ENCODE assay signal across 1 cellular context in the genomic region with DNA sequence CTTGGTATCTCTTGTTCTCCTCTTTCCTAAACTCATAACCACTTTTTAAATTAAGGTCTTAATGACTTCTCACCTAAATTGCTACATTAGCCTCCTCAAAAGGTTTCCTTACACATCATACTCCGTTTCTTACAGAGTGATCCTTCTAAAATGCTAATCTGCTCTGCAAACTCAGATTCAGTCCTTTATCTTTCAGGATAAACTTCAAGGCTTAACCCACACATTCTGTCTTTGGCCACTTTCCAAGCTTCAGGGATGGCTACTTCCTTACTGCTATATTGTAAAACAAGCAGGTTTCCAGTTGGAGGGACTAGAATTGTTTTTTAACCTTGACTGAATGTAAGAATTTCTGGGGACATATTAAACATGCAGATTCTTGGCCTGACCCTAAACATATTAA.
A peak's percentile ranks its signal among the peaks of the same experiment; 100 is the strongest.
TF ChIP-seq lines count a peak whose summit lies in the region.

No MANE protein-coding gene starts in this region.

TF ChIP-seq in K562, 482 proteins besides CTCF, POLR2A, EP300 and RAD21 (continued from another document and continues in another):
- TF ChIP-seq, protein P1, sequence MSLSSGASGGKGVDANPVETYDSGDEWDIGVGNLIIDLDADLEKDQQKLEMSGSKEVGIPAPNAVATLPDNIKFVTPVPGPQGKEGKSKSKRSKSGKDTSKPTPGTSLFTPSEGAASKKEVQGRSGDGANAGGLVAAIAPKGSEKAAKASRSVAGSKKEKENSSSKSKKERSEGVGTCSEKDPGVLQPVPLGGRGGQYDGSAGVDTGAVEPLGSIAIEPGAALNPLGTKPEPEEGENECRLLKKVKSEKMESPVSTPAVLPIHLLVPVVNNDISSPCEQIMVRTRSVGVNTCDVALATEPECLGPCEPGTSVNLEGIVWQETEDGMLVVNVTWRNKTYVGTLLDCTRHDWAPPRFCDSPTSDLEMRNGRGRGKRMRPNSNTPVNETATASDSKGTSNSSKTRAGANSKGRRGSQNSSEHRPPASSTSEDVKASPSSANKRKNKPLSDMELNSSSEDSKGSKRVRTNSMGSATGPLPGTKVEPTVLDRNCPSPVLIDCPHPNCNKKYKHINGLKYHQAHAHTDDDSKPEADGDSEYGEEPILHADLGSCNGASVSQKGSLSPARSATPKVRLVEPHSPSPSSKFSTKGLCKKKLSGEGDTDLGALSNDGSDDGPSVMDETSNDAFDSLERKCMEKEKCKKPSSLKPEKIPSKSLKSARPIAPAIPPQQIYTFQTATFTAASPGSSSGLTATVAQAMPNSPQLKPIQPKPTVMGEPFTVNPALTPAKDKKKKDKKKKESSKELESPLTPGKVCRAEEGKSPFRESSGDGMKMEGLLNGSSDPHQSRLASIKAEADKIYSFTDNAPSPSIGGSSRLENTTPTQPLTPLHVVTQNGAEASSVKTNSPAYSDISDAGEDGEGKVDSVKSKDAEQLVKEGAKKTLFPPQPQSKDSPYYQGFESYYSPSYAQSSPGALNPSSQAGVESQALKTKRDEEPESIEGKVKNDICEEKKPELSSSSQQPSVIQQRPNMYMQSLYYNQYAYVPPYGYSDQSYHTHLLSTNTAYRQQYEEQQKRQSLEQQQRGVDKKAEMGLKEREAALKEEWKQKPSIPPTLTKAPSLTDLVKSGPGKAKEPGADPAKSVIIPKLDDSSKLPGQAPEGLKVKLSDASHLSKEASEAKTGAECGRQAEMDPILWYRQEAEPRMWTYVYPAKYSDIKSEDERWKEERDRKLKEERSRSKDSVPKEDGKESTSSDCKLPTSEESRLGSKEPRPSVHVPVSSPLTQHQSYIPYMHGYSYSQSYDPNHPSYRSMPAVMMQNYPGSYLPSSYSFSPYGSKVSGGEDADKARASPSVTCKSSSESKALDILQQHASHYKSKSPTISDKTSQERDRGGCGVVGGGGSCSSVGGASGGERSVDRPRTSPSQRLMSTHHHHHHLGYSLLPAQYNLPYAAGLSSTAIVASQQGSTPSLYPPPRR (CRISPR knock-in tag; IDR thresholded peaks at IDR 0.05; ENCODE audit: borderline replicate concordance): no peak
- TF ChIP-seq SRSF3 (IDR thresholded peaks at IDR 0.05; ENCODE audit: insufficient read depth, low read length) (no peak), SOX6 (IDR thresholded peaks at IDR 0.05) (no peak), PPARD (CRISPR knock-in tag; IDR thresholded peaks at IDR 0.05) (no peak), RBM14 (IDR thresholded peaks at IDR 0.05; ENCODE audit: borderline replicate concordance, insufficient read depth, low read depth, low read length) (no peak), KDM5B (IDR thresholded peaks at IDR 0.05; ENCODE audit: insufficient replicate concordance, low read depth, low read length) (no peak), DPF2 (IDR thresholded peaks at IDR 0.05) (peak; percentile 48; the same call in 1 of the 2 replicates), CREB1 (IDR thresholded peaks at IDR 0.05) (no peak), CREB1 (CRISPR knock-in tag; IDR thresholded peaks at IDR 0.05) (no peak), U2AF1 (optimal IDR thresholded peaks at IDR 0.05; ENCODE audit: low read depth, low read length) (no peak), SRF (CRISPR knock-in tag; IDR thresholded peaks at IDR 0.05) (no peak), FOS (IDR thresholded peaks at IDR 0.05; ENCODE audit: extremely low read depth, insufficient read length) (no peak), ETV6 (IDR thresholded peaks at IDR 0.05; ENCODE audit: borderline replicate concordance in 1 of 2, low read depth in 2 of 2, low read length in 1 of 2) (no peak), ETV6 (CRISPR knock-in tag; IDR thresholded peaks at IDR 0.05; ENCODE audit: borderline replicate concordance) (no peak), NR4A1 (CRISPR knock-in tag; IDR thresholded peaks at IDR 0.05) (no peak), NR4A1 (tag; IDR thresholded peaks at IDR 0.05) (no peak), ZFPM2 (CRISPR knock-in tag; IDR thresholded peaks at IDR 0.05) (no peak), ZFP30 (CRISPR knock-in tag; IDR thresholded peaks at IDR 0.05; ENCODE audit: borderline replicate concordance) (no peak), ZNF165 (CRISPR knock-in tag; IDR thresholded peaks at IDR 0.05; ENCODE audit: borderline replicate concordance) (no peak), ETV5 (CRISPR knock-in tag; IDR thresholded peaks at IDR 0.05; ENCODE audit: low read depth) (no peak), RHOXF2B (CRISPR knock-in tag; conservative IDR thresholded peaks at IDR 0.05) (no peak), BHLHE40 (IDR thresholded peaks at IDR 0.05; ENCODE audit: low read length) (no peak)
- TF ChIP-seq, protein P2, sequence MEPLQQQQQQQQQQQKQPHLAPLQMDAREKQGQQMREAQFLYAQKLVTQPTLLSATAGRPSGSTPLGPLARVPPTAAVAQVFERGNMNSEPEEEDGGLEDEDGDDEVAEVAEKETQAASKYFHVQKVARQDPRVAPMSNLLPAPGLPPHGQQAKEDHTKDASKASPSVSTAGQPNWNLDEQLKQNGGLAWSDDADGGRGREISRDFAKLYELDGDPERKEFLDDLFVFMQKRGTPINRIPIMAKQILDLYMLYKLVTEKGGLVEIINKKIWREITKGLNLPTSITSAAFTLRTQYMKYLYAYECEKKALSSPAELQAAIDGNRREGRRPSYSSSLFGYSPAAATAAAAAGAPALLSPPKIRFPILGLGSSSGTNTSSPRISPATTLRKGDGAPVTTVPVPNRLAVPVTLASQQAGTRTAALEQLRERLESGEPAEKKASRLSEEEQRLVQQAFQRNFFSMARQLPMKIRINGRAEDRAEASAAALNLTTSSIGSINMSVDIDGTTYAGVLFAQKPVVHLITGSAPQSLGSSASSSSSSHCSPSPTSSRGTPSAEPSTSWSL (CRISPR knock-in tag; IDR thresholded peaks at IDR 0.05; ENCODE audit: borderline replicate concordance): no peak
- TF ChIP-seq, protein P3, sequence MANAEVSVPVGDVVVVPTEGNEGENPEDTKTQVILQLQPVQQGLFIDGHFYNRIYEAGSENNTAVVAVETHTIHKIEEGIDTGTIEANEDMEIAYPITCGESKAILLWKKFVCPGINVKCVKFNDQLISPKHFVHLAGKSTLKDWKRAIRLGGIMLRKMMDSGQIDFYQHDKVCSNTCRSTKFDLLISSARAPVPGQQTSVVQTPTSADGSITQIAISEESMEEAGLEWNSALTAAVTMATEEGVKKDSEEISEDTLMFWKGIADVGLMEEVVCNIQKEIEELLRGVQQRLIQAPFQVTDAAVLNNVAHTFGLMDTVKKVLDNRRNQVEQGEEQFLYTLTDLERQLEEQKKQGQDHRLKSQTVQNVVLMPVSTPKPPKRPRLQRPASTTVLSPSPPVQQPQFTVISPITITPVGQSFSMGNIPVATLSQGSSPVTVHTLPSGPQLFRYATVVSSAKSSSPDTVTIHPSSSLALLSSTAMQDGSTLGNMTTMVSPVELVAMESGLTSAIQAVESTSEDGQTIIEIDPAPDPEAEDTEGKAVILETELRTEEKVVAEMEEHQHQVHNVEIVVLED (CRISPR knock-in tag; IDR thresholded peaks at IDR 0.05): no peak
- TF ChIP-seq, protein P4, sequence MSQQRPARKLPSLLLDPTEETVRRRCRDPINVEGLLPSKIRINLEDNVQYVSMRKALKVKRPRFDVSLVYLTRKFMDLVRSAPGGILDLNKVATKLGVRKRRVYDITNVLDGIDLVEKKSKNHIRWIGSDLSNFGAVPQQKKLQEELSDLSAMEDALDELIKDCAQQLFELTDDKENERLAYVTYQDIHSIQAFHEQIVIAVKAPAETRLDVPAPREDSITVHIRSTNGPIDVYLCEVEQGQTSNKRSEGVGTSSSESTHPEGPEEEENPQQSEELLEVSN (IDR thresholded peaks at IDR 0.05; ENCODE audit: borderline replicate concordance in 1 of 2, extremely low read depth in 1 of 2, insufficient read depth in 1 of 2, insufficient read length in 1 of 2, low read depth in 1 of 2, low read length in 1 of 2, poor library complexity in 1 of 2, severe bottlenecking in 1 of 2): no peak
- TF ChIP-seq, protein P5, sequence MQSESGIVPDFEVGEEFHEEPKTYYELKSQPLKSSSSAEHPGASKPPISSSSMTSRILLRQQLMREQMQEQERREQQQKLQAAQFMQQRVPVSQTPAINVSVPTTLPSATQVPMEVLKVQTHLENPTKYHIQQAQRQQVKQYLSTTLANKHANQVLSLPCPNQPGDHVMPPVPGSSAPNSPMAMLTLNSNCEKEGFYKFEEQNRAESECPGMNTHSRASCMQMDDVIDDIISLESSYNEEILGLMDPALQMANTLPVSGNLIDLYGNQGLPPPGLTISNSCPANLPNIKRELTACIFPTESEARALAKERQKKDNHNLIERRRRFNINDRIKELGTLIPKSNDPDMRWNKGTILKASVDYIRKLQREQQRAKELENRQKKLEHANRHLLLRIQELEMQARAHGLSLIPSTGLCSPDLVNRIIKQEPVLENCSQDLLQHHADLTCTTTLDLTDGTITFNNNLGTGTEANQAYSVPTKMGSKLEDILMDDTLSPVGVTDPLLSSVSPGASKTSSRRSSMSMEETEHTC (IDR thresholded peaks at IDR 0.05): no peak
- TF ChIP-seq, protein P6, sequence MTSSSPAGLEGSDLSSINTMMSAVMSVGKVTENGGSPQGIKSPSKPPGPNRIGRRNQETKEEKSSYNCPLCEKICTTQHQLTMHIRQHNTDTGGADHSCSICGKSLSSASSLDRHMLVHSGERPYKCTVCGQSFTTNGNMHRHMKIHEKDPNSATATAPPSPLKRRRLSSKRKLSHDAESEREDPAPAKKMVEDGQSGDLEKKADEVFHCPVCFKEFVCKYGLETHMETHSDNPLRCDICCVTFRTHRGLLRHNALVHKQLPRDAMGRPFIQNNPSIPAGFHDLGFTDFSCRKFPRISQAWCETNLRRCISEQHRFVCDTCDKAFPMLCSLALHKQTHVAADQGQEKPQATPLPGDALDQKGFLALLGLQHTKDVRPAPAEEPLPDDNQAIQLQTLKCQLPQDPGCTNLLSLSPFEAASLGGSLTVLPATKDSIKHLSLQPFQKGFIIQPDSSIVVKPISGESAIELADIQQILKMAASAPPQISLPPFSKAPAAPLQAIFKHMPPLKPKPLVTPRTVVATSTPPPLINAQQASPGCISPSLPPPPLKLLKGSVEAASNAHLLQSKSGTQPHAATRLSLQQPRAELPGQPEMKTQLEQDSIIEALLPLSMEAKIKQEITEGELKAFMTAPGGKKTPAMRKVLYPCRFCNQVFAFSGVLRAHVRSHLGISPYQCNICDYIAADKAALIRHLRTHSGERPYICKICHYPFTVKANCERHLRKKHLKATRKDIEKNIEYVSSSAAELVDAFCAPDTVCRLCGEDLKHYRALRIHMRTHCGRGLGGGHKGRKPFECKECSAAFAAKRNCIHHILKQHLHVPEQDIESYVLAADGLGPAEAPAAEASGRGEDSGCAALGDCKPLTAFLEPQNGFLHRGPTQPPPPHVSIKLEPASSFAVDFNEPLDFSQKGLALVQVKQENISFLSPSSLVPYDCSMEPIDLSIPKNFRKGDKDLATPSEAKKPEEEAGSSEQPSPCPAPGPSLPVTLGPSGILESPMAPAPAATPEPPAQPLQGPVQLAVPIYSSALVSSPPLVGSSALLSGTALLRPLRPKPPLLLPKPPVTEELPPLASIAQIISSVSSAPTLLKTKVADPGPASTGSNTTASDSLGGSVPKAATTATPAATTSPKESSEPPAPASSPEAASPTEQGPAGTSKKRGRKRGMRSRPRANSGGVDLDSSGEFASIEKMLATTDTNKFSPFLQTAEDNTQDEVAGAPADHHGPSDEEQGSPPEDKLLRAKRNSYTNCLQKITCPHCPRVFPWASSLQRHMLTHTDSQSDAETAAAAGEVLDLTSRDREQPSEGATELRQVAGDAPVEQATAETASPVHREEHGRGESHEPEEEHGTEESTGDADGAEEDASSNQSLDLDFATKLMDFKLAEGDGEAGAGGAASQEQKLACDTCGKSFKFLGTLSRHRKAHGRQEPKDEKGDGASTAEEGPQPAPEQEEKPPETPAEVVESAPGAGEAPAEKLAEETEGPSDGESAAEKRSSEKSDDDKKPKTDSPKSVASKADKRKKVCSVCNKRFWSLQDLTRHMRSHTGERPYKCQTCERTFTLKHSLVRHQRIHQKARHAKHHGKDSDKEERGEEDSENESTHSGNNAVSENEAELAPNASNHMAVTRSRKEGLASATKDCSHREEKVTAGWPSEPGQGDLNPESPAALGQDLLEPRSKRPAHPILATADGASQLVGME (CRISPR knock-in tag; IDR thresholded peaks at IDR 0.05): no peak
- TF ChIP-seq, protein P7, sequence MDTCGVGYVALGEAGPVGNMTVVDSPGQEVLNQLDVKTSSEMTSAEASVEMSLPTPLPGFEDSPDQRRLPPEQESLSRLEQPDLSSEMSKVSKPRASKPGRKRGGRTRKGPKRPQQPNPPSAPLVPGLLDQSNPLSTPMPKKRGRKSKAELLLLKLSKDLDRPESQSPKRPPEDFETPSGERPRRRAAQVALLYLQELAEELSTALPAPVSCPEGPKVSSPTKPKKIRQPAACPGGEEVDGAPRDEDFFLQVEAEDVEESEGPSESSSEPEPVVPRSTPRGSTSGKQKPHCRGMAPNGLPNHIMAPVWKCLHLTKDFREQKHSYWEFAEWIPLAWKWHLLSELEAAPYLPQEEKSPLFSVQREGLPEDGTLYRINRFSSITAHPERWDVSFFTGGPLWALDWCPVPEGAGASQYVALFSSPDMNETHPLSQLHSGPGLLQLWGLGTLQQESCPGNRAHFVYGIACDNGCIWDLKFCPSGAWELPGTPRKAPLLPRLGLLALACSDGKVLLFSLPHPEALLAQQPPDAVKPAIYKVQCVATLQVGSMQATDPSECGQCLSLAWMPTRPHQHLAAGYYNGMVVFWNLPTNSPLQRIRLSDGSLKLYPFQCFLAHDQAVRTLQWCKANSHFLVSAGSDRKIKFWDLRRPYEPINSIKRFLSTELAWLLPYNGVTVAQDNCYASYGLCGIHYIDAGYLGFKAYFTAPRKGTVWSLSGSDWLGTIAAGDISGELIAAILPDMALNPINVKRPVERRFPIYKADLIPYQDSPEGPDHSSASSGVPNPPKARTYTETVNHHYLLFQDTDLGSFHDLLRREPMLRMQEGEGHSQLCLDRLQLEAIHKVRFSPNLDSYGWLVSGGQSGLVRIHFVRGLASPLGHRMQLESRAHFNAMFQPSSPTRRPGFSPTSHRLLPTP (IDR thresholded peaks at IDR 0.05; ENCODE audit: borderline replicate concordance, extremely low read depth, insufficient read length): no peak
- TF ChIP-seq, protein P8, sequence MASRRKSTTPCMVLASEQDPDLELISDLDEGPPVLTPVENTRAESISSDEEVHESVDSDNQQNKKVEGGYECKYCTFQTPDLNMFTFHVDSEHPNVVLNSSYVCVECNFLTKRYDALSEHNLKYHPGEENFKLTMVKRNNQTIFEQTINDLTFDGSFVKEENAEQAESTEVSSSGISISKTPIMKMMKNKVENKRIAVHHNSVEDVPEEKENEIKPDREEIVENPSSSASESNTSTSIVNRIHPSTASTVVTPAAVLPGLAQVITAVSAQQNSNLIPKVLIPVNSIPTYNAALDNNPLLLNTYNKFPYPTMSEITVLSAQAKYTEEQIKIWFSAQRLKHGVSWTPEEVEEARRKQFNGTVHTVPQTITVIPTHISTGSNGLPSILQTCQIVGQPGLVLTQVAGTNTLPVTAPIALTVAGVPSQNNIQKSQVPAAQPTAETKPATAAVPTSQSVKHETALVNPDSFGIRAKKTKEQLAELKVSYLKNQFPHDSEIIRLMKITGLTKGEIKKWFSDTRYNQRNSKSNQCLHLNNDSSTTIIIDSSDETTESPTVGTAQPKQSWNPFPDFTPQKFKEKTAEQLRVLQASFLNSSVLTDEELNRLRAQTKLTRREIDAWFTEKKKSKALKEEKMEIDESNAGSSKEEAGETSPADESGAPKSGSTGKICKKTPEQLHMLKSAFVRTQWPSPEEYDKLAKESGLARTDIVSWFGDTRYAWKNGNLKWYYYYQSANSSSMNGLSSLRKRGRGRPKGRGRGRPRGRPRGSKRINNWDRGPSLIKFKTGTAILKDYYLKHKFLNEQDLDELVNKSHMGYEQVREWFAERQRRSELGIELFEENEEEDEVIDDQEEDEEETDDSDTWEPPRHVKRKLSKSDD (conservative IDR thresholded peaks at IDR 0.05; ENCODE audit: low read length): no peak
- TF ChIP-seq, protein P9, sequence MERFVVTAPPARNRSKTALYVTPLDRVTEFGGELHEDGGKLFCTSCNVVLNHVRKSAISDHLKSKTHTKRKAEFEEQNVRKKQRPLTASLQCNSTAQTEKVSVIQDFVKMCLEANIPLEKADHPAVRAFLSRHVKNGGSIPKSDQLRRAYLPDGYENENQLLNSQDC (CRISPR knock-in tag; IDR thresholded peaks at IDR 0.05): no peak
